Comparison of ENCODE assay signal across 14 cellular contexts in genomic region chr10:74921744-74922143, GRCh38.
DNase-seq lines count a peak whose midpoint lies in the region; ATAC-seq and TF ChIP-seq lines count a peak whose summit lies in the region.
"Had no signal": no experiment of that assay in that cellular context is flagged by ENCODE, and none has a peak within 500 bp of the region (broad histone marks: within the 10 kb centered on the region; RNA-seq: fewer than 3 reads in every experiment).

No MANE protein-coding gene starts in this region.

- ATAC-seq in SK-N-SH treated with all-trans-retinoic acid at 6 μM for 48 hours = no peak
- peak; percentile 73 for ATAC-seq in left lobe of liver
- ATAC-seq in HG03520 (IDR thresholded peaks at IDR 0.05; ENCODE audit: unreplicated experiment) = no peak
- no peak for ATAC-seq in GM21423 (IDR thresholded peaks at IDR 0.05; ENCODE audit: unreplicated experiment)
- no peak for ATAC-seq in HG03354 (IDR thresholded peaks at IDR 0.05; ENCODE audit: poor library complexity, severe bottlenecking, unreplicated experiment)

- DNase-seq in CMK (ENCODE audit: low read depth) (peak; percentile 44), LHCN-M2 (ENCODE audit: low read depth) (peak; percentile 67), left lobe of liver (ENCODE audit: low spot score) (no peak), NCI-H2081 (lab: John Stamatoyannopoulos, UW) (no peak)
- DNase-seq: activated B cell treated with CpG ODN at 0.5 μM for 24 hours; activated T-cell treated with anti-CD3 and anti-CD28 coated beads, Interleukin-2, amount 50 U/mL, for 24 hours; BE2C; midbrain; NCI-H187 treated with DMSO at 0.1 percent for 48 hours; RPMI8226 had no signal

TF ChIP-seq in SK-N-SH treated with all-trans-retinoic acid at 6 μM for 48 hours, 23 proteins besides CTCF, POLR2A, EP300 and RAD21:
- TF ChIP-seq ZFP3 (CRISPR knock-in tag; IDR thresholded peaks at IDR 0.05) (peak; percentile 58; the same call in 1 of the 2 replicates), ZNF565 (CRISPR knock-in tag; conservative IDR thresholded peaks at IDR 0.05; ENCODE audit: low read depth) (no peak), TSHZ2 (CRISPR knock-in tag; IDR thresholded peaks at IDR 0.05) (0 out of 2 replicates have a peak, but pooled peaks have one; percentile 31), TCF4 (CRISPR knock-in tag; IDR thresholded peaks at IDR 0.05; ENCODE audit: borderline replicate concordance) (peak; percentile 63; the same call in 1 of the 2 replicates)

Comparison
In these comparisons a context has a peak if more than half of its experiments do, and no peak if none do; other contexts are left out.
1. DNase-seq: peak in CMK (single experiment) and LHCN-M2 (single experiment); none in left lobe of liver (single experiment) and NCI-H2081 (0 of 2).